ENCODE assay signal across 8 cellular contexts in the genomic region with DNA sequence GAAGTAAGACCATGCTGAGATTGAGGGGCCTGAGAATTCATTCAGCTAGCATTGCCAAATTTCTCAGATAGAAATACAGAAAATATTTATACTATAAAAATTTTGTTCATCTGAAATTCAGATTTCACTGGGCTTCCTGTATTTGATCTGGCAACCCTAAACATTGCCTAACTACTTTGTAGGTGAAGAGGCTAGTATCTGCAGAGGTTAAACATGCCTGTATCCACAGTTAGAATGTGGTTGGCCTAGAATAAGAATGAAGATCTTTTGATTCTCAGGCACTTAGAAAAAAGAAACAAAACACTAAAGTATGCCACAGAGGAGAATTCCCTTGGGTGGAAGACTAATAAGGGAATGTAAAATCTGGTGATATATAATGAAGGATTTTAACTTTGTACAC.
"Had no signal": no experiment of that assay in that cellular context is flagged by ENCODE, and none has a peak within 500 bp of the region (broad histone marks: within the 10 kb centered on the region; RNA-seq: fewer than 3 reads in every experiment).

No MANE protein-coding gene starts in this region.

- FAIRE-seq: G401.6, GM12878, GM12891, GM12892, GM18507, GM19239 had no signal

- DNase-seq: GDM1, GF-D8 had no signal

- H3K4me3 ChIP-seq: GM12878 had no signal

- ATAC-seq: GM12878 had no signal
